1 cellular context compared by ENCODE assay signal in the genomic region with DNA sequence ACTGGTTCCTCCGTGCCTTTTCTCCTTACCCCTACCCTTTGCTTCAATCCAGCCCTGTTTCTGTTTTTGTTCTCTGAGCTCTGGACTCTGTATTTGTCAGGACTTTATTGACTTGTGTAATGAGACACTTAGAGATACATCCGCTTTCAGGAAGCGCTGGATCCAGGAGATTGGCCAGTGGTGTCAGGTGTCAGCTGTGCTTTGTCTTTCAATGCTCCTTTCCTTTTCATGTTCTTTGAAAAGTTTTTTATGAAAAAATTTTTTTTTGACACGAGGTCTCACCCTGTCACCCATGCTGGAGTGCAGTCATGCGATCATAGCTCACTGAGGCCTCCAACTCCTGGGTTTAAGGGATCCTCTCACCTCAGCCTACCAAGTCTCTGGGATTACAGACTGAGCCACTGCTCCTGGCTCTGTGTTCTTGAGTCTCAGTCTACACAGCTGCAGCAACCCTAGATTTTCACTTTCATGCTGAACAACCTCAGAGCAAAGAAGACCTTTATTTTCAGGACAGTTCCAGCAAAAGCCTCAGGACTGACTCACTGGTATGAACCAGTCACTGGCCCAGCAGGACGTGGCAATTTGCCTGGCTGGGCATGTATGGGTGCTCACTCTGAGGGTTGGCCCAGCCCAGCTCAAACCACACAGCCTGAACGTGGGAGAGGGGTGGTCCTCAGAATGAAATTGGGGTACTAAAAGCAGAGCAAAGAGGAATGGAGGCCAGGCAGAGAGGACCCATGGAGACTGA.
TF ChIP-seq lines count a peak whose summit lies in the region.

No MANE protein-coding gene starts in this region.

TF ChIP-seq in H1, 55 proteins besides CTCF, POLR2A, EP300 and RAD21:
- no peak for TF ChIP-seq GABPA (IDR thresholded peaks at IDR 0.05; ENCODE audit: borderline replicate concordance, insufficient read depth, low read length)
- no peak for TF ChIP-seq MAFK (IDR thresholded peaks at IDR 0.05; ENCODE audit: low read depth, low read length)
- TF ChIP-seq, protein P1, sequence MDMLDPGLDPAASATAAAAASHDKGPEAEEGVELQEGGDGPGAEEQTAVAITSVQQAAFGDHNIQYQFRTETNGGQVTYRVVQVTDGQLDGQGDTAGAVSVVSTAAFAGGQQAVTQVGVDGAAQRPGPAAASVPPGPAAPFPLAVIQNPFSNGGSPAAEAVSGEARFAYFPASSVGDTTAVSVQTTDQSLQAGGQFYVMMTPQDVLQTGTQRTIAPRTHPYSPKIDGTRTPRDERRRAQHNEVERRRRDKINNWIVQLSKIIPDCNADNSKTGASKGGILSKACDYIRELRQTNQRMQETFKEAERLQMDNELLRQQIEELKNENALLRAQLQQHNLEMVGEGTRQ (IDR thresholded peaks at IDR 0.05; ENCODE audit: low read length): no peak
TF ChIP-seq in H1: peak in this region for 0.
